24 cellular contexts compared by ENCODE assay signal in the genomic region with DNA sequence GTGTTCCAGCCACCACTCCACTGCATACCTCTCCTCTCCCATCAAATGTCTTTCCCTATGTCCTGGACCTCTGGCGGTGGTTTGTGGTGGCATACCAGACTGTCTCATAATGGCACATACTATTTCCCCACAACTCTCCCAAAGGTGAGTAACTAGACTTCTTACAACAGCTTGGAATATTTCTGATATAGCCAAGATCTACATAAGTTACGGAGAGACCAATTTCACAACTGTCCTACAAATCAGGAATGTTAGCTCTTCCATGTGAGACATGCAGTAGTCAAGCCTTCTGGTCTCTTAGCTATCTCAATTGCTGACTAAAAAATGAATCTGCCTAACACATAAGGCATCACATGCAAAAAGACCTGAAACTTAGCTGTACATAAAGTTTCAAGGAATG.
"Had no signal": no experiment of that assay in that cellular context is flagged by ENCODE, and none has a peak within 500 bp of the region (broad histone marks: within the 10 kb centered on the region; RNA-seq: fewer than 3 reads in every experiment).

No MANE protein-coding gene starts in this region.

- H3K27ac ChIP-seq: neural progenitor cell, neutrophil, right atrium auricular region, right lobe of liver, skin epidermis, tibial nerve, upper lobe of left lung, vagina had no signal

- H3K4me2 ChIP-seq: neural progenitor cell had no signal

- H3K9me3 ChIP-seq: neutrophil, right atrium auricular region, right lobe of liver, tibial nerve, upper lobe of left lung, vagina had no signal

- H3K4me1 ChIP-seq: vagina had no signal

- H3K4me3 ChIP-seq: lung, neural progenitor cell, right atrium auricular region, right lobe of liver, skin epidermis, tibial nerve, upper lobe of left lung, vagina had no signal

- H3K36me3 ChIP-seq: neural progenitor cell, neutrophil, right atrium auricular region, right lobe of liver, tibial nerve, upper lobe of left lung, vagina had no signal

- H3K27me3 ChIP-seq: neural progenitor cell, neutrophil, right atrium auricular region, right lobe of liver, tibial nerve, upper lobe of left lung, vagina had no signal

- H2AFZ ChIP-seq: neural progenitor cell had no signal

- H3K9ac ChIP-seq: neural progenitor cell had no signal

- DNase-seq: hippocampal formation; kidney glomerular epithelial cell; left cardiac atrium; mesendoderm; naive B cell; natural killer cell; nephron progenitor cell; occipital lobe; right lobe of liver; stimulated activated CD4-positive, alpha-beta T cell treated with anti-CD3 and anti-CD28 coated beads, Interleukin-12 subunit alpha, Interleukin-12 subunit beta, amount 100 ng/mL, for 4 hours; stimulated activated CD4-positive, alpha-beta T cell treated with anti-CD3 and anti-CD28 coated beads, Interleukin-15, amount 100 ng/mL, for 24 hours; stimulated activated CD4-positive, alpha-beta T cell treated with anti-CD3 and anti-CD28 coated beads, Interleukin-4, amount 100 ng/mL, for 4 hours; stimulated activated CD8-positive, alpha-beta memory T cell treated with anti-CD3 and anti-CD28 coated beads, Interleukin-4, amount 100 ng/mL, for 48 hours; stimulated activated naive CD4-positive, alpha-beta T cell treated with Interleukin-2 at 50 U/mL for 16 hours; stimulated activated naive CD8-positive, alpha-beta T cell treated with anti-CD3 and anti-CD28 coated beads, Interleukin-15, amount 100 ng/mL, for 72 hours; substantia nigra; upper lobe of left lung had no signal
